ENCODE assay signal across 8 cellular contexts in genomic region chr9:131608469-131609115, GRCh38.
DNase-seq lines count a peak whose midpoint lies in the region; ATAC-seq and TF ChIP-seq lines count a peak whose summit lies in the region.

No MANE protein-coding gene starts in this region.

- WGBS in smooth muscle cell (ENCODE audit: low lambda C conversion rate) = 8% methylated on average over 13 of the region's 13 CpGs

- peaks cover 11% of the 10 kb centered on the region for H3K4me1 ChIP-seq in iPS-15b (ENCODE audit: control insufficient read depth, insufficient read depth, low read length)
- H3K4me1 ChIP-seq in smooth muscle cell (ENCODE audit: low read depth) = peaks cover 20% of the 10 kb centered on the region
- no peaks in the 10 kb centered on the region for H3K4me1 ChIP-seq in naive thymus-derived CD4-positive, alpha-beta T cell (ENCODE audit: control insufficient read depth in 2 of 2, insufficient read depth in 2 of 2, low read length in 2 of 2)

- ATAC-seq in stimulated activated naive CD8-positive, alpha-beta T cell treated with anti-CD3 and anti-CD28 coated beads, Interleukin-15, Interleukin-2, amounts not matched to agents 100 U/mL and 50 U/mL, for 24 hours = no peak
- no peak for ATAC-seq in naive thymus-derived CD4-positive, alpha-beta T cell
- no peak for ATAC-seq in HG03139 (IDR thresholded peaks at IDR 0.05; ENCODE audit: unreplicated experiment)

- DNase-seq in HS-27A (ENCODE audit: low read depth) (peak; percentile 51), brain pericyte (ENCODE audit: low read depth, low spot score) (peak; percentile 18), smooth muscle cell (lab: John Stamatoyannopoulos, UW; ENCODE audit: unreplicated experiment) (peak; percentile 23), HUDEP-2 (lab: John Stamatoyannopoulos, UW; ENCODE audit: unreplicated experiment in 76 of 76) (no peak)
- DNase-seq in stimulated activated naive CD8-positive, alpha-beta T cell treated with anti-CD3 and anti-CD28 coated beads, Interleukin-15, Interleukin-2, amounts not matched to agents 100 U/mL and 50 U/mL, for 24 hours = no peak
- no peak for DNase-seq in naive thymus-derived CD4-positive, alpha-beta T cell

- CTCF ChIA-PET in naive thymus-derived CD4-positive, alpha-beta T cell (lab: Charles Lee) = interaction anchor here (0.7 kb wide), 1 partner anchor 48 kb away, joined by 3 read pairs; no protein-coding TSS in a partner anchor

- H3K27ac ChIP-seq in smooth muscle cell (ENCODE audit: low read depth) = peak overlapping the region; percentile 90
- no peak overlapping the region for H3K27ac ChIP-seq in naive thymus-derived CD4-positive, alpha-beta T cell (ENCODE audit: low read depth, low read length)

- H3K79me2 ChIP-seq in smooth muscle cell (ENCODE audit: low read depth) = no peaks in the 10 kb centered on the region

- peak overlapping the region in 3 of 9 donors; percentile 38 to 51 (median 46) for H3K27ac Mint-ChIP-seq in naive thymus-derived CD4-positive, alpha-beta T cell

- peaks cover 18% of the 10 kb centered on the region for H3F3A ChIP-seq in smooth muscle cell (ENCODE audit: low read depth)

- peaks cover 15% of the 10 kb centered on the region for H4K20me1 ChIP-seq in smooth muscle cell (ENCODE audit: low read depth)

- H3K9me3 ChIP-seq in iPS-15b (ENCODE audit: control insufficient read depth, insufficient read depth, low read length) (no peaks in the 10 kb centered on the region), smooth muscle cell (replicated peaks; ENCODE audit: low read depth) (no peaks in the 10 kb centered on the region)
- H3K9me3 ChIP-seq in naive thymus-derived CD4-positive, alpha-beta T cell (ENCODE audit: control insufficient read depth in 2 of 3, low read length in 3 of 3) = no peaks in the 10 kb centered on the region

- no peak overlapping the region for H2AFZ ChIP-seq in smooth muscle cell (ENCODE audit: low read depth)

- intact Hi-C loops in naive thymus-derived CD4-positive, alpha-beta T cell (cut with micrococcal nuclease) = no loop called here

- H3K9ac ChIP-seq in iPS-15b (ENCODE audit: low read depth, low read length) (peak overlapping the region; percentile 79), smooth muscle cell (ENCODE audit: low read depth) (peak overlapping the region; percentile 80)

- H3K36me3 ChIP-seq in iPS-15b (ENCODE audit: control insufficient read depth, insufficient read depth, low read length) (peaks cover 2% of the 10 kb centered on the region), smooth muscle cell (ENCODE audit: low read depth) (no peaks in the 10 kb centered on the region)
- H3K36me3 ChIP-seq in naive thymus-derived CD4-positive, alpha-beta T cell (ENCODE audit: control insufficient read depth in 2 of 3, insufficient read depth in 3 of 3, low read length in 3 of 3) = peaks cover 0 to 70% (median 3%) of the 10 kb centered on the region in 3 experiments

- H3K27me3 Mint-ChIP-seq in naive thymus-derived CD4-positive, alpha-beta T cell = no peaks in the 10 kb centered on the region

- H3K4me3 ChIP-seq in iPS-15b (ENCODE audit: low read depth, low read length) = no peak overlapping the region
- H3K4me3 ChIP-seq in smooth muscle cell = peak overlapping the region; percentile 38
- no peak overlapping the region for H3K4me3 ChIP-seq in naive thymus-derived CD4-positive, alpha-beta T cell (ENCODE audit: low read length)

- TF ChIP-seq CTCF in smooth muscle cell (IDR thresholded peaks at IDR 0.05; ENCODE audit: borderline replicate concordance, insufficient read depth, poor library complexity, severe bottlenecking) = no peak

- H3K4me1 Mint-ChIP-seq in naive thymus-derived CD4-positive, alpha-beta T cell = peaks cover 0 to 9% (median 0%) of the 10 kb centered on the region in 7 donors

- no peaks in the 10 kb centered on the region for H3K27me3 ChIP-seq in iPS-15b (ENCODE audit: control insufficient read depth, insufficient read depth, low read length)
- H3K27me3 ChIP-seq in smooth muscle cell (ENCODE audit: low read depth) = no peaks in the 10 kb centered on the region
- no peaks in the 10 kb centered on the region for H3K27me3 ChIP-seq in naive thymus-derived CD4-positive, alpha-beta T cell (ENCODE audit: control insufficient read depth in 2 of 2, insufficient read depth in 2 of 2, low read length in 2 of 2)

- POLR2A ChIA-PET in naive thymus-derived CD4-positive, alpha-beta T cell (lab: Charles Lee) = no interaction called here

- H3K4me2 ChIP-seq in smooth muscle cell = peak overlapping the region; percentile 84

- H3K9me3 Mint-ChIP-seq in naive thymus-derived CD4-positive, alpha-beta T cell = no peaks in the 10 kb centered on the region

- peaks cover 0 to 28% (median 6%) of the 10 kb centered on the region in 5 donors for H3K36me3 Mint-ChIP-seq in naive thymus-derived CD4-positive, alpha-beta T cell

- no peak overlapping the region for H3K4me3 Mint-ChIP-seq in naive thymus-derived CD4-positive, alpha-beta T cell

Comparison
In these comparisons a context has a peak if more than half of its experiments do, and no peak if none do; other contexts are left out.
1. DNase-seq: peak in HS-27A (single experiment), brain pericyte (single experiment) and smooth muscle cell (single experiment); none in HUDEP-2 (0 of 76), stimulated activated naive CD8-positive, alpha-beta T cell treated with anti-CD3 and anti-CD28 coated beads, Interleukin-15, Interleukin-2, amounts not matched to agents 100 U/mL and 50 U/mL, for 24 hours (single experiment) and naive thymus-derived CD4-positive, alpha-beta T cell (0 of 9).